ENCODE assay signal across 1 cellular context in the genomic region with DNA sequence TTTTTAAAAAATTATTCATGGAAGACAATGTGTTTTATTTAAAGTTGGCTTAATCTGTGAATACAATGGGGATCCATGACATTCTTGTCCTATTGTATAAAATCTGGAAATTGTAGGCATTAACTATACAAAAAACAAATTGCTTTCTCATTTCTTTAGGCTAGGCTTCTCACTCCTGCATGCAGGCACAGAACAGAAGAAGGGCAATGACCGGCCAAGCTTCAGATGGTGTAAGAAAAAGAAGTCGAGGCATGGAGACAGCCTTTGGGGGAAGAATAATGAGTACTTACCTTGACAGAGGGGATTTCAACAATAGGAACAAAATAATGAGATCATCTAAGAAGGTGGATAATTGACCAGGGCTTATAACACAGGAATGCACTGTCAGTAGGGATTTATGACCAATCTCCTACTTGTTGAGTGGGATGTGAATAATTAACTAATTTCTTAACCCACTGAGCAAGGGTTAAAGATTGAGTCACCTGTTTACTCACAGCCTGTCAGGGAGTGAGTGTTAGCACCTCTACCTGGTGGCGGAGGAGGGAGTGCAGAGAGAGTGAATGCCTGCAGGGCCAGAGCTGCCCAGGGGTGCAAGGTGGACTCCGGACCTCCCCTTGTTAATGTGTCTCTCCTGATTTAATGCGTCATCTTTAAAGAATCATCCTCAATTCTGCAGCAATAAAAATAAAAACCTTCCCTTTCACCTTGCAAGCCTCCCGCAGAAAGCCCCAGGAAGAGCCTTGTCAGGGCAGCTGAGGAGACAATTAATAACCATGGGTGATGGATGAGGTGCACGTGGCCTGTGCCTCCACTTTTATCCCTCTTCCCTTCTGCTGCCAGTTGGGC.
TF ChIP-seq lines count a peak whose summit lies in the region.

No MANE protein-coding gene starts in this region.

TF ChIP-seq in GM12878, 131 proteins besides CTCF, POLR2A, EP300 and RAD21 (continued from another document):
- TF ChIP-seq, protein P1, sequence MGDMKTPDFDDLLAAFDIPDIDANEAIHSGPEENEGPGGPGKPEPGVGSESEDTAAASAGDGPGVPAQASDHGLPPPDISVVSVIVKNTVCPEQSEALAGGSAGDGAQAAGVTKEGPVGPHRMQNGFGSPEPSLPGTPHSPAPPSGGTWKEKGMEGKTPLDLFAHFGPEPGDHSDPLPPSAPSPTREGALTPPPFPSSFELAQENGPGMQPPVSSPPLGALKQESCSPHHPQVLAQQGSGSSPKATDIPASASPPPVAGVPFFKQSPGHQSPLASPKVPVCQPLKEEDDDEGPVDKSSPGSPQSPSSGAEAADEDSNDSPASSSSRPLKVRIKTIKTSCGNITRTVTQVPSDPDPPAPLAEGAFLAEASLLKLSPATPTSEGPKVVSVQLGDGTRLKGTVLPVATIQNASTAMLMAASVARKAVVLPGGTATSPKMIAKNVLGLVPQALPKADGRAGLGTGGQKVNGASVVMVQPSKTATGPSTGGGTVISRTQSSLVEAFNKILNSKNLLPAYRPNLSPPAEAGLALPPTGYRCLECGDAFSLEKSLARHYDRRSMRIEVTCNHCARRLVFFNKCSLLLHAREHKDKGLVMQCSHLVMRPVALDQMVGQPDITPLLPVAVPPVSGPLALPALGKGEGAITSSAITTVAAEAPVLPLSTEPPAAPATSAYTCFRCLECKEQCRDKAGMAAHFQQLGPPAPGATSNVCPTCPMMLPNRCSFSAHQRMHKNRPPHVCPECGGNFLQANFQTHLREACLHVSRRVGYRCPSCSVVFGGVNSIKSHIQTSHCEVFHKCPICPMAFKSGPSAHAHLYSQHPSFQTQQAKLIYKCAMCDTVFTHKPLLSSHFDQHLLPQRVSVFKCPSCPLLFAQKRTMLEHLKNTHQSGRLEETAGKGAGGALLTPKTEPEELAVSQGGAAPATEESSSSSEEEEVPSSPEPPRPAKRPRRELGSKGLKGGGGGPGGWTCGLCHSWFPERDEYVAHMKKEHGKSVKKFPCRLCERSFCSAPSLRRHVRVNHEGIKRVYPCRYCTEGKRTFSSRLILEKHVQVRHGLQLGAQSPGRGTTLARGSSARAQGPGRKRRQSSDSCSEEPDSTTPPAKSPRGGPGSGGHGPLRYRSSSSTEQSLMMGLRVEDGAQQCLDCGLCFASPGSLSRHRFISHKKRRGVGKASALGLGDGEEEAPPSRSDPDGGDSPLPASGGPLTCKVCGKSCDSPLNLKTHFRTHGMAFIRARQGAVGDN (IDR thresholded peaks at IDR 0.05) = no peak
- no peak for TF ChIP-seq LARP7 (IDR thresholded peaks at IDR 0.05)
- TF ChIP-seq STAT3 (IDR thresholded peaks at IDR 0.05; ENCODE audit: low read depth, low read length) = no peak
- no peak for TF ChIP-seq BCL11A (IDR thresholded peaks at IDR 0.05; ENCODE audit: low read depth, low read length)
- TF ChIP-seq CHD1 (IDR thresholded peaks at IDR 0.05; ENCODE audit: low read depth, low read length) = no peak
- no peak for TF ChIP-seq RAD51 (IDR thresholded peaks at IDR 0.05)
- no peak for TF ChIP-seq ZNF384 (IDR thresholded peaks at IDR 0.05; ENCODE audit: borderline replicate concordance, low read depth, low read length)
- TF ChIP-seq PAX8 (IDR thresholded peaks at IDR 0.05) = no peak
- TF ChIP-seq TBL1XR1 (IDR thresholded peaks at IDR 0.05; ENCODE audit: low read depth, low read length) = no peak
- no peak for TF ChIP-seq NFIC (IDR thresholded peaks at IDR 0.05; ENCODE audit: low read depth, low read length)
- no peak for TF ChIP-seq FOXM1 (IDR thresholded peaks at IDR 0.05; ENCODE audit: low read depth, low read length)
- TF ChIP-seq MTA3 (IDR thresholded peaks at IDR 0.05; ENCODE audit: borderline replicate concordance, low read length) = no peak
TF ChIP-seq in GM12878: peak in this region for 0.
